20 cellular contexts compared by ENCODE assay signal in genomic region chr12:78866518-78866917, GRCh38. TPM values are rescaled to one million over a fixed set of nuclear protein-coding genes. Genes with fewer than 3 reads are reported as not detected.
DNase-seq lines count a peak whose midpoint lies in the region; ATAC-seq, FAIRE-seq and TF ChIP-seq lines count a peak whose summit lies in the region.
"Had no signal": no experiment of that assay in that cellular context is flagged by ENCODE, and none has a peak within 500 bp of the region (broad histone marks: within the 10 kb centered on the region; RNA-seq: fewer than 3 reads in every experiment).

No MANE protein-coding gene starts in this region.

- H3K9me3 Mint-ChIP-seq in HFFc6 (no peaks in the 10 kb centered on the region), astrocyte (ENCODE audit: unreplicated experiment) (no peaks in the 10 kb centered on the region)

- H3K36me3 Mint-ChIP-seq in HFFc6 (ENCODE audit: low read depth) (no peaks in the 10 kb centered on the region), astrocyte (ENCODE audit: low read depth, unreplicated experiment) (no peaks in the 10 kb centered on the region)

- TF ChIP-seq EP300 in neural cell (conservative IDR thresholded peaks at IDR 0.05; ENCODE audit: poor library complexity, severe bottlenecking) = no peak

- H3K27me3 ChIP-seq in astrocyte (ENCODE audit: insufficient read depth, low read length) = no peaks in the 10 kb centered on the region
- H3K27me3 ChIP-seq in neural cell (ENCODE audit: insufficient read depth, low read depth, low read length) = no peaks in the 10 kb centered on the region

- H4K20me1 ChIP-seq in astrocyte (ENCODE audit: insufficient read depth, low read length) = no peaks in the 10 kb centered on the region
- H4K20me1 ChIP-seq in neural cell (ENCODE audit: insufficient read depth) = no peaks in the 10 kb centered on the region

- peak; percentile 76 for FAIRE-seq in D721Med (lab: Jason Lieb, UNC)
- no peak for FAIRE-seq in astrocyte (lab: Jason Lieb, UNC)
- FAIRE-seq: RCC 7860, small intestine had no signal

- peaks cover 13% of the 10 kb centered on the region for H3F3A ChIP-seq in neural cell (ENCODE audit: insufficient read depth, low read length, poor library complexity, severe bottlenecking)

- H2AFZ ChIP-seq in astrocyte (ENCODE audit: low read depth, low read length) (no peak overlapping the region), neural cell (ENCODE audit: low read depth, low read length) (no peak overlapping the region)

- H3K36me3 ChIP-seq in astrocyte (ENCODE audit: insufficient read depth, low read length) (no peaks in the 10 kb centered on the region), neural cell (ENCODE audit: insufficient read depth, low read length) (no peaks in the 10 kb centered on the region)
- H3K36me3 ChIP-seq: adrenal gland, esophagus muscularis mucosa, suprapubic skin had no signal

- peak overlapping the region; percentile 94; the same call in 1 of the 2 replicates for H3K4me3 Mint-ChIP-seq in HFFc6
- peak overlapping the region; percentile 95 for H3K4me3 Mint-ChIP-seq in astrocyte (ENCODE audit: unreplicated experiment)

- no peaks in the 10 kb centered on the region for H3K9me2 ChIP-seq in neural cell (ENCODE audit: insufficient read depth, low read length)

- TF ChIP-seq CTCF in D721Med (IDR thresholded peaks at IDR 0.05; ENCODE audit: insufficient read depth, missing control alignments) (no peak), HFFc6 (IDR thresholded peaks at IDR 0.05) (no peak), astrocyte (IDR thresholded peaks at IDR 0.05; ENCODE audit: insufficient read depth, low read depth, low read length) (no peak), neural cell (IDR thresholded peaks at IDR 0.05; ENCODE audit: poor library complexity, severe bottlenecking) (no peak)

- H3K27ac ChIP-seq in astrocyte (ENCODE audit: low read depth, low read length) (no peak overlapping the region), neural cell (ENCODE audit: low read length) (no peak overlapping the region)
- H3K27ac ChIP-seq: adrenal gland, esophagus muscularis mucosa, suprapubic skin had no signal

- peaks cover 34% of the 10 kb centered on the region for H3K4me1 Mint-ChIP-seq in HFFc6 (ENCODE audit: low read depth)
- no peaks in the 10 kb centered on the region for H3K4me1 Mint-ChIP-seq in astrocyte (ENCODE audit: low read depth, unreplicated experiment)

- no peak for TF ChIP-seq RAD21 in neural cell (conservative IDR thresholded peaks at IDR 0.05)

- peaks cover 6% of the 10 kb centered on the region for H3K27me3 Mint-ChIP-seq in HFFc6 (ENCODE audit: insufficient read depth)
- H3K27me3 Mint-ChIP-seq in astrocyte (ENCODE audit: low read depth, unreplicated experiment) = no peaks in the 10 kb centered on the region

- H3K9me3 ChIP-seq in astrocyte (ENCODE audit: insufficient read depth, low read depth, low read length) (no peaks in the 10 kb centered on the region), neural cell (ENCODE audit: low read length) (no peaks in the 10 kb centered on the region)
- H3K9me3 ChIP-seq: adrenal gland, esophagus muscularis mucosa, suprapubic skin had no signal

- H3K4me2 ChIP-seq in astrocyte (ENCODE audit: low read length) = peak overlapping the region; percentile 95
- H3K4me2 ChIP-seq in neural cell (ENCODE audit: low read length) = peak overlapping the region; percentile 90

- no peak overlapping the region for H3K4me3 ChIP-seq in astrocyte (ENCODE audit: insufficient read depth, low read depth, low read length)
- H3K4me3 ChIP-seq in neural cell (ENCODE audit: low read length) = peak overlapping the region; percentile 79
- H3K4me3 ChIP-seq: adrenal gland, esophagus muscularis mucosa, lung, suprapubic skin had no signal

- no peaks in the 10 kb centered on the region for H3K4me1 ChIP-seq in astrocyte (ENCODE audit: insufficient read depth, low read length)

- no peak overlapping the region for H3K9ac ChIP-seq in astrocyte (ENCODE audit: low read length)
- H3K9ac ChIP-seq in neural cell (ENCODE audit: low read length) = peak overlapping the region; percentile 30

- no peak for DNase-seq in D721Med (ENCODE audit: insufficient read length, low spot score)
- no peak for DNase-seq in HFFc6
- no peak for DNase-seq in astrocyte (ENCODE audit: low read depth)
- no peak for DNase-seq in kidney glomerular epithelial cell (lab: John Stamatoyannopoulos, UW)
- DNase-seq: activated CD4-positive, alpha-beta T cell treated with anti-CD3 and anti-CD28 coated beads for 4 hours; activated effector memory CD4-positive, alpha-beta T cell treated with Interleukin-2 at 50 U/mL for 16 hours; adrenal gland; DMS 273 treated with DMSO at 0.1 percent for 48 hours; effector CD4-positive, alpha-beta T cell; NCI-H1436; NCI-H774; small intestine had no signal

- no peak overlapping the region for H3K27ac Mint-ChIP-seq in HFFc6
- H3K27ac Mint-ChIP-seq in astrocyte (ENCODE audit: unreplicated experiment) = no peak overlapping the region

- H3K79me2 ChIP-seq in astrocyte (ENCODE audit: insufficient read depth, low read length) (peaks cover 28% of the 10 kb centered on the region), neural cell (replicated peaks; ENCODE audit: insufficient read depth, low read length) (peaks cover 54% of the 10 kb centered on the region)

- ATAC-seq in HG03439 (IDR thresholded peaks at IDR 0.05; ENCODE audit: unreplicated experiment) (no peak), HG02571 (IDR thresholded peaks at IDR 0.05; ENCODE audit: unreplicated experiment) (no peak)

TF ChIP-seq in neural cell, 6 proteins besides CTCF, POLR2A, EP300 and RAD21:
- TF ChIP-seq REST (IDR thresholded peaks at IDR 0.05; ENCODE audit: borderline replicate concordance) = no peak
- TF ChIP-seq MXI1 (conservative IDR thresholded peaks at IDR 0.05; ENCODE audit: poor library complexity, severe bottlenecking) = no peak

RNA-seq across cellular contexts. Expression of gene SYT1, which starts 1.9 kb away (rescaled TPM):
- total RNA-seq in HFFc6 (2021; fragmentation: NEBNext Ultra II Directional; extraction: Animal tissue kit (Norgen Biotek cat#: 25700)) = 10 to 100 TPM in 2 of 6 experiments, 1 to 10 TPM in 4; 3.5 to 10.5 (median 9.1) TPM
- 24.0 and 33.2 TPM in 2 replicates for total RNA-seq in astrocyte
- 103 and 106 TPM in 2 replicates for polyA plus RNA-seq in neural cell
- polyA minus RNA-seq in neural cell = 172 and 201 TPM in 2 replicates
- total RNA-seq: HT-29 had no signal
